In the genomic region with DNA sequence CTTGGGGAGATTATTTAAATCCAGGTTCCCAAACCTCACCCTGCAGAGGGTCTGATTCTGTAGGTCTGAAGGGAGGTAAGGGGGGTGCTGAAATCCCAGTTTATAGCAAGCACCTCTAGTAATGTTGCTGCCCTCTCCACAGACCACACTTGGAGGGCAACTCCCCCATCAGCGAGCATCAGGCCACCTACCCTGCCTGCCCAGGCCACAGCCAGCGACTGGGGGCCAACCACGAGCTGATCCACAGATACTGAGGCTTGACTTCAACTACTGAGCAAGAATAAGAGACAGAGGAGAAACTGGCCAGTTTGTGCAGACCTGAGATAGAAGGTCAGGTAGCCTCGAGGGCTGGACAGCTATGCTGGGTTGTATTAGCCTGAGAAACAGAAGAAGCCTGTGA, we compare ENCODE assay signal across 18 cellular contexts. TPM values are rescaled to one million over a fixed set of nuclear protein-coding genes. Genes with fewer than 3 reads are reported as not detected.
DNase-seq lines count a peak whose midpoint lies in the region; ATAC-seq and TF ChIP-seq lines count a peak whose summit lies in the region.
"Had no signal": no experiment of that assay in that cellular context is flagged by ENCODE, and none has a peak within 500 bp of the region (broad histone marks: within the 10 kb centered on the region; RNA-seq: fewer than 3 reads in every experiment).

No MANE protein-coding gene starts in this region.

- no peak overlapping the region for H3K23ac ChIP-seq in neuronal stem cell (ENCODE audit: low read depth, low read length, poor library complexity)

- H2AK5ac ChIP-seq in neuronal stem cell (ENCODE audit: low read depth, low read length): no peak overlapping the region

- H3K4me3 Mint-ChIP-seq in T-helper 17 cell: no peak overlapping the region
- H3K4me3 Mint-ChIP-seq: CD4-positive, alpha-beta memory T cell; H9 had no signal

- H3K36me3 Mint-ChIP-seq in T-helper 17 cell (ENCODE audit: low read depth): peaks cover 3% of the 10 kb centered on the region
- H3K36me3 Mint-ChIP-seq: CD4-positive, alpha-beta memory T cell had no signal

- no peak overlapping the region for H2BK12ac ChIP-seq in neuronal stem cell (ENCODE audit: low read length)

- H4K91ac ChIP-seq in neuronal stem cell (ENCODE audit: low read depth, low read length, poor library complexity): no peak overlapping the region

- H3K27me3 ChIP-seq in HCT116 (ENCODE audit: insufficient read depth, low read length) (0 out of 2 replicates have a peak, but pooled peaks cover 3% of the 10 kb centered on the region), neuronal stem cell (ENCODE audit: control insufficient read depth in 3 of 3, insufficient read depth in 3 of 3, low read depth in 1 of 3, low read length in 3 of 3) (peaks cover 0 to 17% (median 0%) of the 10 kb centered on the region in 3 experiments)
- H3K27me3 ChIP-seq: BE2C had no signal

- no peak for TF ChIP-seq RAD21 in HCT116 (IDR thresholded peaks at IDR 0.05; ENCODE audit: low read depth)

- H3K4me2 ChIP-seq in HCT116 (ENCODE audit: low read length) (no peak overlapping the region), neuronal stem cell (ENCODE audit: insufficient read depth, low read length, poor library complexity, severe bottlenecking) (no peak overlapping the region)
- H3K4me2 ChIP-seq: A549 had no signal

- peak overlapping the region; percentile 70 for H4K8ac ChIP-seq in neuronal stem cell (ENCODE audit: low read depth, low read length)

- H2AFZ ChIP-seq in HCT116 (ENCODE audit: low read depth, low read length, poor library complexity, severe bottlenecking): no peak overlapping the region
- H2AFZ ChIP-seq in neuronal stem cell (ENCODE audit: low read length): no peak overlapping the region

- DNase-seq in HCT116 (ENCODE audit: low read depth, low spot score) (no peak), T-helper 17 cell (no peak), erythroblast (lab: John Stamatoyannopoulos, UW) (peak; percentile 33), neuronal stem cell (ENCODE audit: low spot score) (no peak)
- DNase-seq in activated CD4-positive, CD25-positive, alpha-beta regulatory T cell treated with anti-CD3 and anti-CD28 coated beads, Interleukin-2, amount 50 U/mL, for 72 hours: no peak
- DNase-seq: BE2C; CD4-positive, alpha-beta memory T cell; COR-L47; DMS153; DMS79 treated with DMSO at 0.1 percent for 48 hours; EL; GOT3; H9 had no signal

- no peak overlapping the region for H2BK15ac ChIP-seq in neuronal stem cell (ENCODE audit: low read length)

- H3K4ac ChIP-seq in neuronal stem cell (ENCODE audit: low read length): no peak overlapping the region

- H3K36me3 ChIP-seq in HCT116 (ENCODE audit: control insufficient read depth in 1 of 2, insufficient read depth in 2 of 2, low read length in 2 of 2) (no peaks in the 10 kb centered on the region), neuronal stem cell (replicated peaks in 1 of 2; ENCODE audit: control insufficient read depth in 2 of 2, insufficient read depth in 2 of 2, low read length in 2 of 2) (no peaks in the 10 kb centered on the region)
- H3K36me3 ChIP-seq: BE2C had no signal

- WGBS in neuronal stem cell (ENCODE audit: extremely low coverage in 2 of 2, insufficient read length in 2 of 2, insufficient replicate concordance in 1 of 2), 2 donors: no CpG with 5 or more reads among the region's 4 CpGs

- no peak overlapping the region for H2BK5ac ChIP-seq in neuronal stem cell (ENCODE audit: low read length)

- no peak for TF ChIP-seq POLR2A in HCT116 (IDR thresholded peaks at IDR 0.05; ENCODE audit: borderline replicate concordance, extremely low read depth, insufficient read depth, insufficient read length)
- no peak for TF ChIP-seq POLR2A in erythroblast (IDR thresholded peaks at IDR 0.05; ENCODE audit: low read length)

- CTCF ChIA-PET in HCT116 (lab: Charles Lee): no interaction called here

- H3K4me3 ChIP-seq in HCT116 (replicated peaks in 1 of 2; ENCODE audit: low read depth in 1 of 2, low read length in 2 of 2) (no peak overlapping the region), neuronal stem cell (ENCODE audit: low read length in 2 of 2) (no peak overlapping the region)
- H3K4me3 ChIP-seq: A549 had no signal

- no peaks in the 10 kb centered on the region for H4K20me1 ChIP-seq in HCT116 (ENCODE audit: insufficient read depth)

- peak overlapping the region; percentile 81 for H3K27ac Mint-ChIP-seq in T-helper 17 cell

- RAD21 ChIA-PET in HCT116 (lab: Charles Lee; ENCODE audit: low non-redundant PET in 1 of 2, low total read pairs in 2 of 2, uncharacterized antibody in 2 of 2, unreplicated experiment in 2 of 2): no interaction called here

- H3K27me3 Mint-ChIP-seq in T-helper 17 cell: peaks cover 27% of the 10 kb centered on the region
- H3K27me3 Mint-ChIP-seq: CD4-positive, alpha-beta memory T cell had no signal

- peak; percentile 49 for ATAC-seq in HCT116
- ATAC-seq in T-helper 17 cell: no peak
- no peak for ATAC-seq in GM21367 (IDR thresholded peaks at IDR 0.05; ENCODE audit: unreplicated experiment)
- no peak for ATAC-seq in HG02588 (IDR thresholded peaks at IDR 0.05; ENCODE audit: unreplicated experiment)
- ATAC-seq: A549, HepG2 had no signal

- no peaks in the 10 kb centered on the region for H3K9me2 ChIP-seq in HCT116 (ENCODE audit: insufficient read depth)

- H3K79me2 ChIP-seq in HCT116 (ENCODE audit: insufficient read depth, low read length): no peaks in the 10 kb centered on the region

- peak overlapping the region; percentile 50 for H3K18ac ChIP-seq in neuronal stem cell (ENCODE audit: low read length)

- H3K27ac ChIP-seq in HCT116 (ENCODE audit: low read depth, low read length) (no peak overlapping the region), neuronal stem cell (replicated peaks; ENCODE audit: low read length) (no peak overlapping the region)
- H3K27ac ChIP-seq: A549, C4-2B had no signal

- H3K9ac ChIP-seq in HCT116 (ENCODE audit: low read length) (no peak overlapping the region), neuronal stem cell (ENCODE audit: low read depth, low read length, poor library complexity) (no peak overlapping the region)

- no peak overlapping the region for H3K14ac ChIP-seq in neuronal stem cell (ENCODE audit: low read length)

- H3K9me3 ChIP-seq in HCT116 (ENCODE audit: control insufficient read depth in 1 of 2, insufficient read depth in 1 of 2, low read depth in 1 of 2, low read length in 2 of 2) (no peaks in the 10 kb centered on the region), T-helper 17 cell (ENCODE audit: control insufficient read depth, low read length, poor library complexity, severe bottlenecking) (no peaks in the 10 kb centered on the region), neuronal stem cell (replicated peaks in 1 of 2; ENCODE audit: control insufficient read depth in 2 of 2, insufficient read depth in 1 of 2, low read depth in 1 of 2, low read length in 2 of 2) (no peaks in the 10 kb centered on the region)
- H3K9me3 ChIP-seq: A549, BE2C had no signal

- POLR2A ChIA-PET in HCT116 (lab: Charles Lee): no interaction called here

- peaks cover 4% of the 10 kb centered on the region for H3K4me1 Mint-ChIP-seq in T-helper 17 cell
- H3K4me1 Mint-ChIP-seq: CD4-positive, alpha-beta memory T cell had no signal

- no peak overlapping the region for H2BK120ac ChIP-seq in neuronal stem cell (ENCODE audit: low read depth, low read length)

- TF ChIP-seq CTCF in HCT116 (IDR thresholded peaks at IDR 0.05 in 2 of 3, conservative IDR thresholded peaks at IDR 0.05 in 1 of 3; ENCODE audit: borderline replicate concordance in 1 of 3, insufficient read depth in 1 of 3, low read depth in 2 of 3, low read length in 2 of 3): no peak

- BruUV-seq in HCT116 (replicated peaks; lab: Mats Ljungman, UMichigan): no TSS peak

- no peaks in the 10 kb centered on the region for H3K79me1 ChIP-seq in neuronal stem cell (ENCODE audit: low read depth, low read length)

- intact Hi-C loops in HCT116 (cut with micrococcal nuclease): no loop called here

- H3K4me1 ChIP-seq in HCT116 (ENCODE audit: control insufficient read depth in 1 of 2, insufficient read depth in 2 of 2, low read length in 2 of 2) (no peaks in the 10 kb centered on the region), neuronal stem cell (ENCODE audit: control insufficient read depth in 2 of 2, insufficient read depth in 1 of 2, low read depth in 1 of 2, low read length in 2 of 2) (peaks cover 8 to 20% of the 10 kb centered on the region in 2 donors)
- H3K4me1 ChIP-seq: A549, BE2C had no signal

TF ChIP-seq in HCT116, 20 proteins besides CTCF, POLR2A, EP300 and RAD21:
- TF ChIP-seq CBX3 (IDR thresholded peaks at IDR 0.05; ENCODE audit: low read depth): no peak
- no peak for TF ChIP-seq EGR1 (IDR thresholded peaks at IDR 0.05; ENCODE audit: low read depth)
- TF ChIP-seq ELF1 (IDR thresholded peaks at IDR 0.05; ENCODE audit: borderline replicate concordance, low read depth): no peak
TF ChIP-seq in HCT116: peak in this region for 0.

RNA-seq across cellular contexts. Expression of a gene that starts 36.3 kb away (rescaled TPM):
- total RNA-seq in HCT116 (2021; ENCODE audit: unreplicated experiment) (1.2 TPM), T-helper 17 cell (100 to 1,000 TPM; 118 to 127 TPM)
- polyA plus RNA-seq in HCT116 (2012): 0.23 and 0.39 TPM in 2 replicates
- 20.2 TPM for polyA plus RNA-seq in neuronal stem cell (2013, experiment 1 of 2)
- 18.1 TPM for polyA plus RNA-seq in neuronal stem cell (2013, experiment 2 of 2)

RNA-seq across cellular contexts. Expression of a gene that starts 48.2 kb away (rescaled TPM):
- total RNA-seq in HCT116 (2021; ENCODE audit: unreplicated experiment) (27.1 TPM), T-helper 17 cell (100 to 1,000 TPM; 614 to 922 TPM)
- 27.9 and 45.9 TPM in 2 replicates for polyA plus RNA-seq in HCT116 (2012)
- polyA plus RNA-seq in neuronal stem cell (2013, experiment 1 of 2): 43.6 TPM
- polyA plus RNA-seq in neuronal stem cell (2013, experiment 2 of 2): 43.0 TPM

Comparison
In these comparisons a context has a peak if more than half of its experiments do, and no peak if none do; other contexts are left out.
1. DNase-seq: peak in erythroblast (2 of 2); none in HCT116 (single experiment), T-helper 17 cell (0 of 3), neuronal stem cell (single experiment) and activated CD4-positive, CD25-positive, alpha-beta regulatory T cell treated with anti-CD3 and anti-CD28 coated beads, Interleukin-2, amount 50 U/mL, for 72 hours (single experiment).
2. RNA of a gene that starts 36.3 kb away (total RNA-seq): 118 to 127 TPM in T-helper 17 cell; 1.2 TPM in HCT116 (single experiment); every median in the first group is over 10 times any median in the second.
3. RNA of a gene that starts 48.2 kb away (total RNA-seq): 614 to 922 TPM in T-helper 17 cell; 27.1 TPM in HCT116 (single experiment); every median in the first group is over 10 times any median in the second.